9 cellular contexts compared by ENCODE assay signal in the genomic region with DNA sequence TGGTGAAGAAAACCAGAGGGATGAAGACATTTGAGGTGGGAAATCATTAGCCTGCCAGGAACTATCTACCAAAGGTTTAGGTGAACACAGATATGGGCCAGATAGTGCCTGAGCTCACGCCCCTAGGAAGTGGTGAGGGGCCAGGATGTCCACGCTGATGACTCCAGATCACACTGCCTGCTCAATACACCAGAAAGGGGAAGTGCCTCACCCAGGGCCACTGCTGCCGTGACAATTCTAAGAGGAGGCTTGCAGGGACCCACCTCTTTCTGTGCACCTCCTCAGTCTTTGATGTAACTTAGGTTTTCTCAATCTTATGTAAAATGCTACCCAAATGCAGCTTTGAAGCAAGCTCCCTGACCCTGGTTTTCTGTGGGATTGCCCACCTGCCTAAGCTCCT. TPM values are rescaled to one million over a fixed set of nuclear protein-coding genes. Genes with fewer than 3 reads are reported as not detected.
DNase-seq lines count a peak whose midpoint lies in the region; ATAC-seq and TF ChIP-seq lines count a peak whose summit lies in the region.
"Had no signal": no experiment of that assay in that cellular context is flagged by ENCODE, and none has a peak within 500 bp of the region (broad histone marks: within the 10 kb centered on the region; RNA-seq: fewer than 3 reads in every experiment).

No MANE protein-coding gene starts in this region.

- H3K4me3 ChIP-seq in Caco-2 (ENCODE audit: low read depth, low read length), result no peak overlapping the region

- H3K4me1 Mint-ChIP-seq in Caco-2 (ENCODE audit: low read depth, unreplicated experiment), result no peaks in the 10 kb centered on the region

- H3K27ac Mint-ChIP-seq in Caco-2 (ENCODE audit: unreplicated experiment), result no peak overlapping the region

- intact Hi-C loops in Caco-2 (cut with micrococcal nuclease; ENCODE audit: unreplicated experiment), result no loop called here

- H3K36me3 ChIP-seq in Caco-2 (ENCODE audit: control insufficient read depth, insufficient read depth, low read length), result no peaks in the 10 kb centered on the region

- H3K9me3 Mint-ChIP-seq in Caco-2 (ENCODE audit: unreplicated experiment), result no peaks in the 10 kb centered on the region

- CTCF ChIA-PET in Caco-2 (lab: Charles Lee), result no interaction called here

- no TSS peak for BruUV-seq in Caco-2 (replicated peaks; lab: Mats Ljungman, UMichigan)

- H3K4me3 Mint-ChIP-seq in Caco-2 (ENCODE audit: unreplicated experiment), result no peak overlapping the region

- H3K36me3 Mint-ChIP-seq in Caco-2 (ENCODE audit: insufficient read depth, unreplicated experiment), result no peaks in the 10 kb centered on the region

- POLR2A ChIA-PET in Caco-2 (lab: Charles Lee), result no interaction called here

- no peak for TF ChIP-seq CTCF in GM13977 (IDR thresholded peaks at IDR 0.05; ENCODE audit: extremely low read depth, insufficient read depth, missing control alignments)
- TF ChIP-seq CTCF in Caco-2 (IDR thresholded peaks at IDR 0.05; ENCODE audit: insufficient read depth in 1 of 2, low read depth in 1 of 2, low read length in 1 of 2, severe bottlenecking in 1 of 2, unreplicated experiment in 1 of 2), result no peak

- peaks cover 3% of the 10 kb centered on the region for H3K27me3 Mint-ChIP-seq in Caco-2 (ENCODE audit: insufficient read depth, unreplicated experiment)

- ATAC-seq in HG02588 (IDR thresholded peaks at IDR 0.05; ENCODE audit: unreplicated experiment) (peak; percentile 48), left lobe of liver (peak; percentile 48)

- DNase-seq in GM13977 (ENCODE audit: low spot score) (peak; percentile 68), SIG-M5 treated with dmso at 0.1 percent for 504 hours (lab: John Stamatoyannopoulos, UW; ENCODE audit: unreplicated experiment) (peak; percentile 90), left lobe of liver (ENCODE audit: low spot score) (no peak), SHP77 (lab: John Stamatoyannopoulos, UW) (no peak), NCI-H2227 (lab: John Stamatoyannopoulos, UW; ENCODE audit: unreplicated experiment) (no peak), Caco-2 (no peak)
- no peak for DNase-seq in activated CD8-positive, alpha-beta memory T cell treated with anti-CD3 and anti-CD28 coated beads for 24 hours
- DNase-seq: NCI-H1048 had no signal

- in situ Hi-C loops in GM13977 (cut with MboI; ENCODE audit: low pct_unique_long_range_greater_than_20kb, low sequenced_read_pairs, unreplicated experiment), result no loop called here

- H3K27me3 ChIP-seq in Caco-2 (replicated peaks; ENCODE audit: control insufficient read depth, insufficient read depth, low read length), result no peaks in the 10 kb centered on the region; the same call in 1 of the 2 replicates

- peaks cover 15% of the 10 kb centered on the region; the same call in 1 of the 2 replicates for H3K4me1 ChIP-seq in Caco-2

- no peaks in the 10 kb centered on the region for H3K9me3 ChIP-seq in Caco-2

RNA-seq across cellular contexts. Expression of a gene that starts 5.4 kb away (rescaled TPM):
- total RNA-seq in left lobe of liver (0.08 TPM), Caco-2 (2022) (not detected in 2 replicates)

RNA-seq across cellular contexts. Expression of a gene that starts 13.7 kb away (rescaled TPM):
- total RNA-seq in left lobe of liver (32.6 TPM), Caco-2 (2022) (3.0 and 3.4 TPM in 2 replicates)

Comparison
In these comparisons a context has a peak if more than half of its experiments do, and no peak if none do; other contexts are left out.
1. DNase-seq: peak in GM13977 (single experiment) and SIG-M5 treated with dmso at 0.1 percent for 504 hours (single experiment); none in left lobe of liver (single experiment), SHP77 (0 of 2), NCI-H2227 (single experiment), Caco-2 (0 of 2) and activated CD8-positive, alpha-beta memory T cell treated with anti-CD3 and anti-CD28 coated beads for 24 hours (single experiment).